ENCODE assay signal across 9 cellular contexts in the genomic region with DNA sequence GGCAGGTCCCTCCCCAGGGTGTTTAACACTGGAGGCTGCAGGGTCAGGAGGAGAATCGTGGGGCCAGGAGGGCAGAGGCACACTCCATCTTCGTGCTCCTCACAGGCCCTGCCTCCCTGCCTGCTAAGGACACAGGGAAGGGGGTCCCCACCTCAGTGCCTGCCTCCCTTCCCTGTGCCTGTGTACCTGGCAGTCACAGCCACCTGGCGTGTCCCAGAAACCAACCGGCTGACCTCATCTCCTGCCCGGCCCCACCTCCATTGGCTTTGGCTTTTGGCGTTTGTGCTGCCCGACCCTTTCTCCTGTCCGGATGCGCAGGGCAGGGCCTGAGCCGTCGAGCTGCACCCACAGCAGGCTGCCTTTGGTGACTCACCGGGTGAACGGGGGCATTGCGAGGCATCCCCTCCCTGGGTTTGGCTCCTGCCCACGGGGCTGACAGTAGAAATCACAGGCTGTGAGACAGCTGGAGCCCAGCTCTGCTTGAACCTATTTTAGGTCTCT. TPM values are rescaled to one million over a fixed set of nuclear protein-coding genes. Genes with fewer than 3 reads are reported as not detected.
DNase-seq lines count a peak whose midpoint lies in the region; FAIRE-seq and TF ChIP-seq lines count a peak whose summit lies in the region.
"Had no signal": no experiment of that assay in that cellular context is flagged by ENCODE, and none has a peak within 500 bp of the region (broad histone marks: within the 10 kb centered on the region; RNA-seq: fewer than 3 reads in every experiment).

No MANE protein-coding gene starts in this region.

- H2AFZ ChIP-seq in keratinocyte (ENCODE audit: control insufficient read depth, low read length), result no peak overlapping the region

- no peak overlapping the region for H3K4me3 ChIP-seq in keratinocyte (ENCODE audit: control insufficient read depth in 2 of 3, extremely low read depth in 1 of 3, insufficient read depth in 2 of 3, low read depth in 1 of 3, low read length in 3 of 3)

- H3K36me3 ChIP-seq in keratinocyte (ENCODE audit: control insufficient read depth in 2 of 2, extremely low read depth in 1 of 2, insufficient read depth in 2 of 2, low read length in 2 of 2), result peaks cover 4 to 5% of the 10 kb centered on the region in 2 experiments

- no peak; the same call in 1 of the 2 replicates for TF ChIP-seq POLR2A in GM12891 (IDR thresholded peaks at IDR 0.05; ENCODE audit: low read depth, low read length)

- no peaks in the 10 kb centered on the region for H3K9me3 ChIP-seq in keratinocyte (ENCODE audit: control insufficient read depth, low read depth, low read length)

- H3K9me1 ChIP-seq in keratinocyte (ENCODE audit: control insufficient read depth, extremely low read depth, insufficient read depth, low read length), result no peaks in the 10 kb centered on the region

- H3K79me2 ChIP-seq in keratinocyte (ENCODE audit: control insufficient read depth, insufficient read depth, low read length), result no peaks in the 10 kb centered on the region

- TF ChIP-seq CTCF in RWPE1 (conservative IDR thresholded peaks at IDR 0.05; ENCODE audit: low read depth) (no peak), keratinocyte (optimal IDR thresholded peaks at IDR 0.05 in 1 of 3, IDR thresholded peaks at IDR 0.05 in 1 of 3, conservative IDR thresholded peaks at IDR 0.05 in 1 of 3; ENCODE audit: extremely low read depth in 1 of 3, insufficient read depth in 2 of 3, low read length in 3 of 3) (no peak), D721Med (IDR thresholded peaks at IDR 0.05; ENCODE audit: insufficient read depth, missing control alignments) (no peak)

- peaks cover 24% of the 10 kb centered on the region for H3K4me1 ChIP-seq in keratinocyte (ENCODE audit: control insufficient read depth, extremely low read depth, insufficient read depth, low read length)

- peak overlapping the region; percentile 44 for H3K9ac ChIP-seq in keratinocyte (ENCODE audit: control insufficient read depth, extremely low read depth, insufficient read depth, low read length)

- DNase-seq in GM12891 (ENCODE audit: insufficient read length, low spot score) (no peak), RWPE1 (ENCODE audit: low spot score) (peak; percentile 89), keratinocyte (ENCODE audit: low read depth, low spot score) (peak; percentile 40), GOT3 (lab: John Stamatoyannopoulos, UW) (no peak), NCI-H1105 (lab: John Stamatoyannopoulos, UW) (no peak), D721Med (ENCODE audit: insufficient read length, low spot score) (no peak)
- DNase-seq: erythroblast, NCI-H1048 had no signal

- H4K20me1 ChIP-seq in keratinocyte (ENCODE audit: control insufficient read depth, extremely low read depth, insufficient read depth, low read length), result no peaks in the 10 kb centered on the region

- CTCF ChIA-PET in RWPE1 (lab: Yijun Ruan, JAX), result interaction anchor here (0.7 to 1.2 kb wide), 3 partner anchors 11 to 34 kb away, joined by 3 to 4 read pairs (median 3); no protein-coding TSS in a partner anchor

- dilution Hi-C loops in keratinocyte (cut with MboI; ENCODE audit: extremely low pct_ligation_motif_present, low sequenced_read_pairs), result no loop called here

- H3K4me2 ChIP-seq in keratinocyte (ENCODE audit: control insufficient read depth, extremely low read depth, insufficient read depth, low read depth, low read length), result peak overlapping the region; percentile 55

- no peak for FAIRE-seq in GM12891 (lab: Jason Lieb, UNC)
- peak; percentile 95 for FAIRE-seq in keratinocyte (lab: Jason Lieb, UNC)
- FAIRE-seq in D721Med (lab: Jason Lieb, UNC), result no peak
- FAIRE-seq: G401.6 had no signal

- POLR2A ChIA-PET in RWPE1 (lab: Yijun Ruan, JAX; ENCODE audit: low non-redundant PET), result no interaction called here

- H3K27me3 ChIP-seq in keratinocyte (ENCODE audit: control insufficient read depth, extremely low read depth, insufficient read depth, low read length), result peaks cover 13% of the 10 kb centered on the region

- H3K27ac ChIP-seq in RWPE1, result peak overlapping the region; percentile 89
- no peak overlapping the region for H3K27ac ChIP-seq in keratinocyte (ENCODE audit: control insufficient read depth, insufficient read depth, low read length)

TF ChIP-seq in GM12891, 5 proteins besides CTCF, POLR2A, EP300 and RAD21:
- no peak for TF ChIP-seq SPI1 (IDR thresholded peaks at IDR 0.05; ENCODE audit: low read depth, low read length)
- TF ChIP-seq POLR2AphosphoS5 (IDR thresholded peaks at IDR 0.05; ENCODE audit: low read depth, low read length), result 0 out of 2 replicates have a peak, but pooled peaks have one; percentile 54

RNA-seq across cellular contexts. Expression of a gene that starts 0.6 kb away (rescaled TPM):
- 0.39 TPM for polyA plus RNA-seq in GM12891 (2012; ENCODE audit: low read depth, missing spikeins)
- polyA plus RNA-seq in keratinocyte, result 0.12 to 0.45 TPM (median 0.23 TPM) in 3 replicates
- 0.50 TPM for polyA plus RNA-seq in keratinocyte (2011; ENCODE audit: low read depth)
- polyA plus RNA-seq in keratinocyte (2011; cell fraction: cytosol; rRNA removed), result 0.25 TPM in 1 of 2 replicates, not detected in the other
- polyA plus RNA-seq in keratinocyte (2011; cell fraction: nucleus; rRNA removed), result 0.25 and 1.00 TPM in 2 replicates
- polyA plus RNA-seq in keratinocyte (2012; ENCODE audit: low replicate concordance), result 0.69 TPM in 1 of 2 replicates, not detected in the other
- 0.61 TPM in 1 of 3 replicates, not detected in the others for polyA minus RNA-seq in keratinocyte
- not detected for polyA minus RNA-seq in keratinocyte (2011; cell fraction: cytosol; rRNA and poly(A)+ RNA removed)
- polyA minus RNA-seq in keratinocyte (2011; cell fraction: nucleus; rRNA and poly(A)+ RNA removed), result 0.63 TPM in 1 of 2 replicates, not detected in the other

RNA-seq across cellular contexts. Expression of a gene that starts 6.5 kb away (rescaled TPM):
- polyA plus RNA-seq in GM12891 (2012; ENCODE audit: low read depth, missing spikeins), result 3.2 TPM
- 0.78 to 2.2 TPM (median 1.00 TPM) in 3 replicates for polyA plus RNA-seq in keratinocyte
- polyA plus RNA-seq in keratinocyte (2011; ENCODE audit: low read depth), result 1.5 TPM
- polyA plus RNA-seq in keratinocyte (2011; cell fraction: cytosol; rRNA removed), result 0.11 and 0.17 TPM in 2 replicates
- polyA plus RNA-seq in keratinocyte (2011; cell fraction: nucleus; rRNA removed), result 9.0 and 13.1 TPM in 2 replicates
- polyA plus RNA-seq in keratinocyte (2012; ENCODE audit: low replicate concordance), result 1.2 and 12.1 TPM in 2 replicates
- 0.23 to 0.43 TPM (median 0.42 TPM) in 3 replicates for polyA minus RNA-seq in keratinocyte
- polyA minus RNA-seq in keratinocyte (2011; cell fraction: cytosol; rRNA and poly(A)+ RNA removed), result not detected
- 1.9 and 2.0 TPM in 2 replicates for polyA minus RNA-seq in keratinocyte (2011; cell fraction: nucleus; rRNA and poly(A)+ RNA removed)

RNA-seq across cellular contexts. Expression of a gene that starts 28.6 kb away (rescaled TPM):
- polyA plus RNA-seq in GM12891 (2012; ENCODE audit: low read depth, missing spikeins), result 49.7 TPM
- 31.9 to 50.8 TPM (median 41.0 TPM) in 3 replicates for polyA plus RNA-seq in keratinocyte
- 8.3 TPM for polyA plus RNA-seq in keratinocyte (2011; ENCODE audit: low read depth)
- 33.8 and 44.4 TPM in 2 replicates for polyA plus RNA-seq in keratinocyte (2011; cell fraction: cytosol; rRNA removed)
- 33.9 and 36.9 TPM in 2 replicates for polyA plus RNA-seq in keratinocyte (2011; cell fraction: nucleus; rRNA removed)
- polyA plus RNA-seq in keratinocyte (2012; ENCODE audit: low replicate concordance), result 27.1 and 34.3 TPM in 2 replicates
- 13.9 to 24.3 TPM (median 14.1 TPM) in 3 replicates for polyA minus RNA-seq in keratinocyte
- 12.5 TPM for polyA minus RNA-seq in keratinocyte (2011; cell fraction: cytosol; rRNA and poly(A)+ RNA removed)
- 5.0 and 7.5 TPM in 2 replicates for polyA minus RNA-seq in keratinocyte (2011; cell fraction: nucleus; rRNA and poly(A)+ RNA removed)

RNA-seq across cellular contexts. Expression of a gene that starts 41.3 kb away (rescaled TPM):
- 30.6 TPM for polyA plus RNA-seq in GM12891 (2012; ENCODE audit: low read depth, missing spikeins)
- 22.4 to 28.2 TPM (median 27.8 TPM) in 3 replicates for polyA plus RNA-seq in keratinocyte
- polyA plus RNA-seq in keratinocyte (2011; ENCODE audit: low read depth), result 39.6 TPM
- polyA plus RNA-seq in keratinocyte (2011; cell fraction: cytosol; rRNA removed), result 19.9 and 23.2 TPM in 2 replicates
- polyA plus RNA-seq in keratinocyte (2011; cell fraction: nucleus; rRNA removed), result 69.2 and 82.1 TPM in 2 replicates
- polyA plus RNA-seq in keratinocyte (2012; ENCODE audit: low replicate concordance), result 38.2 and 45.5 TPM in 2 replicates
- 29.0 to 62.0 TPM (median 29.1 TPM) in 3 replicates for polyA minus RNA-seq in keratinocyte
- 32.6 TPM for polyA minus RNA-seq in keratinocyte (2011; cell fraction: cytosol; rRNA and poly(A)+ RNA removed)
- 23.3 and 35.4 TPM in 2 replicates for polyA minus RNA-seq in keratinocyte (2011; cell fraction: nucleus; rRNA and poly(A)+ RNA removed)

RNA-seq across cellular contexts. Expression of a gene that starts 42.8 kb away (rescaled TPM):
- polyA plus RNA-seq in GM12891 (2012; ENCODE audit: low read depth, missing spikeins), result 2.9 TPM
- 9.6 to 31.8 TPM (median 14.2 TPM) in 3 replicates for polyA plus RNA-seq in keratinocyte
- polyA plus RNA-seq in keratinocyte (2011; ENCODE audit: low read depth), result 38.2 TPM
- polyA plus RNA-seq in keratinocyte (2011; cell fraction: cytosol; rRNA removed), result 10.9 and 16.4 TPM in 2 replicates
- polyA plus RNA-seq in keratinocyte (2011; cell fraction: nucleus; rRNA removed), result 29.2 and 30.8 TPM in 2 replicates
- polyA plus RNA-seq in keratinocyte (2012; ENCODE audit: low replicate concordance), result 9.4 and 83.2 TPM in 2 replicates
- 9.3 to 25.7 TPM (median 14.0 TPM) in 3 replicates for polyA minus RNA-seq in keratinocyte
- polyA minus RNA-seq in keratinocyte (2011; cell fraction: cytosol; rRNA and poly(A)+ RNA removed), result 12.1 TPM
- 17.9 and 22.1 TPM in 2 replicates for polyA minus RNA-seq in keratinocyte (2011; cell fraction: nucleus; rRNA and poly(A)+ RNA removed)

Comparison
In these comparisons a context has a peak if more than half of its experiments do, and no peak if none do; other contexts are left out.
1. DNase-seq: peak in RWPE1 (single experiment) and keratinocyte (single experiment); none in GM12891 (single experiment), GOT3 (single experiment), NCI-H1105 (single experiment) and D721Med (single experiment).